Comparison of ENCODE assay signal across 27 cellular contexts in genomic region chr6:168039849-168040248, GRCh38. TPM values are rescaled to one million over a fixed set of nuclear protein-coding genes. Genes with fewer than 3 reads are reported as not detected.
"Had no signal": no experiment of that assay in that cellular context is flagged by ENCODE, and none has a peak within 500 bp of the region (broad histone marks: within the 10 kb centered on the region; RNA-seq: fewer than 3 reads in every experiment).

No MANE protein-coding gene starts in this region.

- H3K4me3 ChIP-seq: body of pancreas, hepatocyte, upper lobe of left lung had no signal

- H3K27me3 ChIP-seq: body of pancreas, hepatocyte, upper lobe of left lung had no signal

- H3K36me3 ChIP-seq: upper lobe of left lung had no signal

- ATAC-seq: activated CD8-positive, alpha-beta memory T cell treated with anti-CD3 and anti-CD28 coated beads, Interleukin-2, amount 10 ng/mL, durations not matched to agents 7 days and 5 days; activated CD8-positive, alpha-beta T cell treated with anti-CD3 and anti-CD28 coated beads for 36 hours; activated naive CD8-positive, alpha-beta T cell treated with anti-CD3 and anti-CD28 coated beads, Interleukin-2, amount 50 U/mL, for 24 hours; body of pancreas; esophagus mucosa had no signal

- DNase-seq: activated CD4-positive, alpha-beta T cell treated with anti-CD3 and anti-CD28 coated beads, Interleukin-2, amount 10 ng/mL, durations not matched to agents 7 days and 5 days; activated CD4-positive, CD25-positive, alpha-beta regulatory T cell treated with anti-CD3 and anti-CD28 coated beads, Interleukin-2, amount 50 U/mL, for 72 hours; activated CD8-positive, alpha-beta memory T cell treated with anti-CD3 and anti-CD28 coated beads, Interleukin-2, amount 10 ng/mL, durations not matched to agents 7 days and 5 days; activated CD8-positive, alpha-beta T cell treated with anti-CD3 and anti-CD28 coated beads for 36 hours; activated effector memory CD4-positive, alpha-beta T cell treated with anti-CD3 and anti-CD28 coated beads, Interleukin-2, amount 50 U/mL, for 16 hours; activated naive CD4-positive, alpha-beta T cell treated with anti-CD3 and anti-CD28 coated beads, Interleukin-2, amount 10 ng/mL, durations not matched to agents 7 days and 5 days; activated naive CD8-positive, alpha-beta T cell treated with anti-CD3 and anti-CD28 coated beads, Interleukin-2, amount 50 U/mL, for 24 hours; activated T-cell treated with anti-CD3 and anti-CD28 coated beads for 4 hours; anterior cingulate cortex; body of pancreas; caudate nucleus; dermis blood vessel endothelial cell; effector memory CD4-positive, alpha-beta T cell; foreskin melanocyte; occipital lobe; stimulated activated CD4-positive, alpha-beta T cell treated with anti-CD3 and anti-CD28 coated beads, Interleukin-4, amount 100 ng/mL, for 1 hour; stimulated activated naive CD4-positive, alpha-beta T cell; upper lobe of left lung had no signal

- H3K27ac ChIP-seq: body of pancreas, hepatocyte, upper lobe of left lung, VCaP had no signal

RNA-seq across cellular contexts. Expression of gene FRMD1, which starts 39.2 kb away (rescaled TPM):
- total RNA-seq: activated CD4-positive, alpha-beta T cell treated with anti-CD3 and anti-CD28 coated beads, Interleukin-2, amount 10 ng/mL, durations not matched to agents 7 days and 5 days; activated CD8-positive, alpha-beta memory T cell treated with anti-CD3 and anti-CD28 coated beads, Interleukin-2, amount 10 ng/mL, durations not matched to agents 7 days and 5 days; activated CD8-positive, alpha-beta T cell treated with anti-CD3 and anti-CD28 coated beads for 36 hours; body of pancreas; dermis blood vessel endothelial cell; endothelial cell of umbilical vein; esophagus mucosa; mononuclear cell; myocyte; neural crest cell; occipital lobe; T-helper 2 cell treated with Interferon-gamma antibody and Interleukin-4, amounts not matched to agents 100 ng/mL and 5 ng/mL, for 36 hours; upper lobe of left lung had no signal
- polyA plus RNA-seq: endothelial cell of umbilical vein, hepatocyte had no signal

RNA-seq across cellular contexts. Expression of gene KIF25, which starts 42.4 kb away (rescaled TPM):
- total RNA-seq: activated CD4-positive, alpha-beta T cell treated with anti-CD3 and anti-CD28 coated beads, Interleukin-2, amount 10 ng/mL, durations not matched to agents 7 days and 5 days; activated CD8-positive, alpha-beta memory T cell treated with anti-CD3 and anti-CD28 coated beads, Interleukin-2, amount 10 ng/mL, durations not matched to agents 7 days and 5 days; activated CD8-positive, alpha-beta T cell treated with anti-CD3 and anti-CD28 coated beads for 36 hours; dermis blood vessel endothelial cell; endothelial cell of umbilical vein; esophagus mucosa; liver; mononuclear cell; myocyte; occipital lobe; T-helper 2 cell treated with Interferon-gamma antibody and Interleukin-4, amounts not matched to agents 100 ng/mL and 5 ng/mL, for 36 hours had no signal
- polyA plus RNA-seq: endothelial cell of umbilical vein, hepatocyte had no signal
